In the genomic region with DNA sequence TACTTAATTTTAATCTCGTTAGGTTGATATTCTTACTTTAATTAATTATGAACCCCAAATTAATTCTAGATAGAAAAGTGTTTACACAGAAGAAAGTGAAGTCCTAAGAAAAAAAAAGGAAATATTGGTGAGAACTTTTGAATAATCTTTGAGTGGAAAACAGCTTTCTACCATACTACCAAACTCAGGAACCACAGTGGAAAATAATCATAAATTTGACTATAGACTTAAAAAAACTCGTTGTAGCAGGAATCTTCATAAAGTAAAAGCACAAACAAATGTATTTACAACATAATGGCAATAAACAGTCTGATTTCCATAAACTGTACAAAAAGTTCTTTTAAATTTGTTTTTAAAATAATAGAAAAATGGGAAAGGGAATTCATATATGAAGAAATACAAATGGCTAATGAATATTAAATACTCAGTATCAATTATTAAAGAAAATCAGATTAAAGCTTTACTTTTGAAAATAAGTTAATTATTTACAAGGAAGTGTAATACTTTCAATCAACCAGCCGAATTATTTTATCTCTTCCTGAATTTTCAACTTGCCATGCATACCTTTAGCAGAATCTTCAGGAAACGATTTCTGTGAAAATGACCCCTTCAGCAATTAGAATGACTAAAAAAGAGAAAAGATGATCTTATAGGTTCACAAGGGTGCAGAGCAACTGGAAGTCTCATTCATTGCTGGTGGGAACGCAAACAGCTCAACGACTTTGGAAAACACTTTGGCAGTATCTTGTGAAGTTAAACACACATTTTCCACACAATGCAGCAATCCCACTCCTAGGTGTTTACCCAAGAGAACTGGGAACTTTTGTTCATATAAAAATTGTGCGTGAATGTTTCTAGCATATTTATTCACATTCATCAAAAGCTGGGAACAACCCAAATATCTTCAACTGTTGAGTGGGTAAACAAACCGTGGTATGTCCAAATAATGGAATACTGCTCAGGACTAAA, we compare ENCODE assay signal across 27 cellular contexts. TPM values are rescaled to one million over a fixed set of nuclear protein-coding genes. Genes with fewer than 3 reads are reported as not detected.
"Had no signal": no experiment of that assay in that cellular context is flagged by ENCODE, and none has a peak within 500 bp of the region (broad histone marks: within the 10 kb centered on the region; RNA-seq: fewer than 3 reads in every experiment).

No MANE protein-coding gene starts in this region.

- H3K4me1 ChIP-seq: Peyer's patch, SJCRH30 had no signal

- H3K27ac ChIP-seq: Peyer's patch, RWPE1, SJCRH30, VCaP had no signal

- ATAC-seq: activated T-cell treated with anti-CD3 and anti-CD28 coated beads, Interleukin-2, amount 50 U/mL, for 72 hours had no signal

- FAIRE-seq: colon had no signal

- H3K27me3 ChIP-seq: Peyer's patch, SJCRH30 had no signal

- H3K9me3 ChIP-seq: Peyer's patch, SJCRH30, SK-N-SH had no signal

- H3K4me3 ChIP-seq: Peyer's patch, SJCRH30 had no signal

- DNase-seq: activated CD4-positive, alpha-beta memory T cell treated with anti-CD3 and anti-CD28 coated beads for 36 hours; activated CD4-positive, alpha-beta T cell treated with anti-CD3 and anti-CD28 coated beads, Interleukin-2, amount 10 ng/mL, durations not matched to agents 7 days and 5 days; activated CD4-positive, CD25-positive, alpha-beta regulatory T cell; activated CD8-positive, alpha-beta memory T cell treated with anti-CD3 and anti-CD28 coated beads for 24 hours; activated gamma-delta T cell treated with Interleukin-2 at 50 U/mL for 16 hours; activated naive CD4-positive, alpha-beta T cell treated with anti-CD3 and anti-CD28 coated beads, Interleukin-2, amount 10 ng/mL, durations not matched to agents 7 days and 5 days; activated naive CD8-positive, alpha-beta T cell treated with anti-CD3 and anti-CD28 coated beads for 36 hours; activated T-cell treated with anti-CD3 and anti-CD28 coated beads, Interleukin-2, amount 50 U/mL, for 72 hours; cerebellar nuclear complex; KG1; NCI-H1092; NCI-H1436; NCI-H1694 treated with DMSO at 0.1 percent for 48 hours; NCI-H2081 treated with DMSO at 0.1 percent for 48 hours; NCI-H2171 treated with DMSO at 0.1 percent for 48 hours; NCI-H226; NCI-H510A; NCI-H82; Peyer's patch; Right ventricle myocardium superior; SJCRH30; SK-N-SH; T-helper 1 cell had no signal

- H3K36me3 ChIP-seq: Peyer's patch, SJCRH30 had no signal

RNA-seq across cellular contexts. Expression of a gene that starts 38.5 kb away (rescaled TPM):
- total RNA-seq: activated CD4-positive, alpha-beta T cell treated with anti-CD3 and anti-CD28 coated beads, Interleukin-2, amount 10 ng/mL, durations not matched to agents 7 days and 5 days; activated naive CD8-positive, alpha-beta T cell treated with anti-CD3 and anti-CD28 coated beads for 36 hours; T-helper 2 cell treated with Interferon-gamma antibody and Interleukin-4, amounts not matched to agents 100 ng/mL and 5 ng/mL, for 36 hours had no signal
- polyA plus RNA-seq: SK-N-SH had no signal
